ENCODE assay signal across 11 cellular contexts in genomic region chr11:77067776-77068460, GRCh38. TPM values are rescaled to one million over a fixed set of nuclear protein-coding genes. Genes with fewer than 3 reads are reported as not detected.
DNase-seq lines count a peak whose midpoint lies in the region; ATAC-seq and TF ChIP-seq lines count a peak whose summit lies in the region.
"Had no signal": no experiment of that assay in that cellular context is flagged by ENCODE, and none has a peak within 500 bp of the region (broad histone marks: within the 10 kb centered on the region; RNA-seq: fewer than 3 reads in every experiment).

No MANE protein-coding gene starts in this region.

- H3K4me1 ChIP-seq in GM23338 (ENCODE audit: insufficient read depth) (peaks cover 12% of the 10 kb centered on the region; the same call in 1 of the 2 replicates), left ventricle myocardium inferior (peaks cover 37% of the 10 kb centered on the region), sigmoid colon (peaks cover 0 to 40% (median 37%) of the 10 kb centered on the region in 4 donors)
- H3K4me1 ChIP-seq: parathyroid adenoma had no signal

- H3K27ac Mint-ChIP-seq in GM23338 (no peak overlapping the region; the same call in 1 of the 2 replicates), WTC11 (0 out of 2 replicates have a peak overlapping the region, but pooled peaks have one; percentile 27)

- peaks cover 27% of the 10 kb centered on the region for H3K27me3 Mint-ChIP-seq in GM23338 (ENCODE audit: insufficient read depth, low read depth, poor library complexity)
- H3K27me3 Mint-ChIP-seq in WTC11 (ENCODE audit: low read depth), result peaks cover 21% of the 10 kb centered on the region

- no peaks in the 10 kb centered on the region for H3K79me2 ChIP-seq in GM23338 (replicated peaks; ENCODE audit: insufficient read depth)
- H3K79me2 ChIP-seq: parathyroid adenoma had no signal

- H3K27ac ChIP-seq in GM23338 (ENCODE audit: low read depth), result no peak overlapping the region
- peak overlapping the region; percentile 89 for H3K27ac ChIP-seq in left ventricle myocardium inferior (replicated peaks)
- H3K27ac ChIP-seq in sigmoid colon, result peak overlapping the region in 3 of 4 donors; percentile 28 to 93 (median 85)
- H3K27ac ChIP-seq: HL-60, parathyroid adenoma had no signal

- H3K36me3 ChIP-seq in GM23338 (ENCODE audit: insufficient read depth), result no peaks in the 10 kb centered on the region
- no peaks in the 10 kb centered on the region for H3K36me3 ChIP-seq in left ventricle myocardium inferior
- H3K36me3 ChIP-seq in sigmoid colon, result no peaks in the 10 kb centered on the region

- no peak for TF ChIP-seq CTCF in GM23338 (conservative IDR thresholded peaks at IDR 0.05; ENCODE audit: low read depth in 2 of 2)
- TF ChIP-seq CTCF in WTC11 (IDR thresholded peaks at IDR 0.05), result no peak
- no peak for TF ChIP-seq CTCF in left ventricle myocardium inferior (IDR thresholded peaks at IDR 0.05; ENCODE audit: borderline replicate concordance)
- TF ChIP-seq CTCF in sigmoid colon (IDR thresholded peaks at IDR 0.05), result no peak

- H3K27me3 ChIP-seq in GM23338 (ENCODE audit: insufficient read depth), result no peaks in the 10 kb centered on the region
- no peaks in the 10 kb centered on the region for H3K27me3 ChIP-seq in left ventricle myocardium inferior (ENCODE audit: low read depth)
- H3K27me3 ChIP-seq in sigmoid colon, result no peaks in the 10 kb centered on the region

- no peak for TF ChIP-seq EP300 in sigmoid colon (IDR thresholded peaks at IDR 0.05)

- 19 to 67% methylated on average over 12 of the region's 12 CpGs for WGBS in sigmoid colon, 2 donors

- no peaks in the 10 kb centered on the region for H3K36me3 Mint-ChIP-seq in GM23338 (ENCODE audit: low read depth)
- no peaks in the 10 kb centered on the region for H3K36me3 Mint-ChIP-seq in WTC11

- no peak for DNase-seq in GM23338 (ENCODE audit: low spot score)
- DNase-seq in WTC11 (ENCODE audit: low spot score), result no peak
- no peak for DNase-seq in left ventricle myocardium inferior
- DNase-seq in sigmoid colon, result peak; percentile 67
- no peak for DNase-seq in AG08395 (ENCODE audit: low spot score)
- no peak for DNase-seq in SW480 (ENCODE audit: low spot score)
- DNase-seq in UCSD-AML1 (lab: John Stamatoyannopoulos, UW; ENCODE audit: unreplicated experiment), result no peak

- no peaks in the 10 kb centered on the region for H3K9me2 ChIP-seq in GM23338 (ENCODE audit: insufficient read depth)

- ATAC-seq in GM23338 (no peak), WTC11 (no peak), GM19452 (IDR thresholded peaks at IDR 0.05; ENCODE audit: unreplicated experiment) (no peak)

- peaks cover 10% of the 10 kb centered on the region for H3F3A ChIP-seq in GM23338 (replicated peaks; ENCODE audit: low read depth)

- H4K20me1 ChIP-seq in GM23338 (replicated peaks; ENCODE audit: insufficient read depth), result no peaks in the 10 kb centered on the region

- intact Hi-C loops in left ventricle myocardium inferior (cut with micrococcal nuclease), result no loop called here
- intact Hi-C loops in sigmoid colon (cut with DNase I), result loop anchor here (10.0 kb wide), 2 partner anchors 407 to 623 kb away; partner anchors contain the start of genes EMSY and PAK1

- H3K9me3 Mint-ChIP-seq in GM23338 (no peaks in the 10 kb centered on the region), WTC11 (no peaks in the 10 kb centered on the region)

- H2AFZ ChIP-seq in GM23338, result no peak overlapping the region

- CTCF ChIA-PET in WTC11 (lab: Charles Lee), result interaction anchor here (1.0 to 1.5 kb wide), 2 partner anchors 23 to 47 kb away, joined by 4 read pairs; no protein-coding TSS in a partner anchor

- peak overlapping the region; percentile 84 for H3K4me3 ChIP-seq in GM23338
- H3K4me3 ChIP-seq in left ventricle myocardium inferior, result peak overlapping the region; percentile 76
- H3K4me3 ChIP-seq in sigmoid colon, result peak overlapping the region in 3 of 4 donors; percentile 56 to 77 (median 72)

- TF ChIP-seq POLR2A in sigmoid colon (IDR thresholded peaks at IDR 0.05), result no peak

- H3K9me3 ChIP-seq in left ventricle myocardium inferior (replicated peaks), result no peaks in the 10 kb centered on the region
- no peaks in the 10 kb centered on the region for H3K9me3 ChIP-seq in sigmoid colon

- H3K4me1 Mint-ChIP-seq in GM23338 (peaks cover 24% of the 10 kb centered on the region), WTC11 (peaks cover 26% of the 10 kb centered on the region)

- peak overlapping the region; percentile 92 for H3K4me2 ChIP-seq in GM23338

- POLR2A ChIA-PET in WTC11 (lab: Charles Lee), result no interaction called here

- H3K4me3 Mint-ChIP-seq in GM23338 (peak overlapping the region; percentile 73), WTC11 (peak overlapping the region; percentile 75)

TF ChIP-seq in GM23338, 12 proteins besides CTCF, POLR2A, EP300 and RAD21 (continues in another document):
- no peak for TF ChIP-seq POLR2AphosphoS5 (IDR thresholded peaks at IDR 0.05; ENCODE audit: low read depth)
- no peak for TF ChIP-seq NANOG (IDR thresholded peaks at IDR 0.05; ENCODE audit: borderline replicate concordance)
- TF ChIP-seq EZH2 (IDR thresholded peaks at IDR 0.05; ENCODE audit: low read depth, unreplicated experiment), result no peak
- no peak for TF ChIP-seq REST (IDR thresholded peaks at IDR 0.05; ENCODE audit: unreplicated experiment)

TF ChIP-seq in WTC11, 78 proteins besides CTCF, POLR2A, EP300 and RAD21:
- no peak for TF ChIP-seq FOXP4 (CRISPR knock-in tag; IDR thresholded peaks at IDR 0.05)
- TF ChIP-seq MAX (CRISPR knock-in tag; IDR thresholded peaks at IDR 0.05), result 0 out of 2 replicates have a peak, but pooled peaks have one; percentile 8
- no peak for TF ChIP-seq CBFB (CRISPR knock-in tag; IDR thresholded peaks at IDR 0.05; ENCODE audit: low read depth)

RNA-seq across cellular contexts. Expression of gene CAPN5, which starts 1.1 kb away (rescaled TPM):
- total RNA-seq in GM23338 (2014; rRNA removed; shearing (Covaris generic)), result 23.2 and 32.2 TPM in 2 replicates
- polyA plus RNA-seq in GM23338 (2016; fragmentation: Nextera tagmentation; extraction: Ambion mirVana) (10.2 TPM in 2 replicates), sigmoid colon (100 to 1,000 TPM in 1 of 3 donors, 10 to 100 TPM in 2; 89.5 to 110 (median 90.8) TPM)
- total RNA-seq in WTC11 (2021) (24.0 to 27.4 TPM (median 24.3 TPM) in 3 replicates), left ventricle myocardium inferior (2.3 TPM), sigmoid colon (10 to 100 TPM in 1 of 4 donors, 1 to 10 TPM in 3; 4.1 to 12.5 (median 6.7) TPM)

RNA-seq across cellular contexts. Expression of gene B3GNT6, which starts 33.7 kb away (rescaled TPM):
- not detected in 2 replicates for total RNA-seq in GM23338 (2014; rRNA removed; shearing (Covaris generic))
- not detected in 2 replicates for polyA plus RNA-seq in GM23338 (2016; fragmentation: Nextera tagmentation; extraction: Ambion mirVana)
- total RNA-seq in WTC11 (2021), result 0.07 to 0.14 TPM in 2 of 3 replicates, not detected in the other
- total RNA-seq in left ventricle myocardium inferior, result not detected
- not detected for total RNA-seq in sigmoid colon
- polyA plus RNA-seq in sigmoid colon, result 10 to 100 TPM; 14.4 to 29.7 (median 19.0) TPM

RNA-seq across cellular contexts. Expression of gene OMP, which starts 34.7 kb away (rescaled TPM):
- total RNA-seq in GM23338 (2014; rRNA removed; shearing (Covaris generic)), result 1.0 TPM in 1 of 2 replicates, not detected in the other
- polyA plus RNA-seq in GM23338 (2016; fragmentation: Nextera tagmentation; extraction: Ambion mirVana) (not detected in 2 replicates), sigmoid colon (1 to 10 TPM in 1 of 3 donors, not detected in 2; 4.5 TPM)
- total RNA-seq in WTC11 (2021) (1.4 TPM in 1 of 3 replicates, not detected in the others), left ventricle myocardium inferior (not detected), sigmoid colon (1 to 10 TPM in 1 of 4 donors, not detected in 3; 1.4 TPM)
- total RNA-seq: bronchial epithelial cell had no signal
